Comparison of ENCODE assay signal across 1 cellular context in the genomic region with DNA sequence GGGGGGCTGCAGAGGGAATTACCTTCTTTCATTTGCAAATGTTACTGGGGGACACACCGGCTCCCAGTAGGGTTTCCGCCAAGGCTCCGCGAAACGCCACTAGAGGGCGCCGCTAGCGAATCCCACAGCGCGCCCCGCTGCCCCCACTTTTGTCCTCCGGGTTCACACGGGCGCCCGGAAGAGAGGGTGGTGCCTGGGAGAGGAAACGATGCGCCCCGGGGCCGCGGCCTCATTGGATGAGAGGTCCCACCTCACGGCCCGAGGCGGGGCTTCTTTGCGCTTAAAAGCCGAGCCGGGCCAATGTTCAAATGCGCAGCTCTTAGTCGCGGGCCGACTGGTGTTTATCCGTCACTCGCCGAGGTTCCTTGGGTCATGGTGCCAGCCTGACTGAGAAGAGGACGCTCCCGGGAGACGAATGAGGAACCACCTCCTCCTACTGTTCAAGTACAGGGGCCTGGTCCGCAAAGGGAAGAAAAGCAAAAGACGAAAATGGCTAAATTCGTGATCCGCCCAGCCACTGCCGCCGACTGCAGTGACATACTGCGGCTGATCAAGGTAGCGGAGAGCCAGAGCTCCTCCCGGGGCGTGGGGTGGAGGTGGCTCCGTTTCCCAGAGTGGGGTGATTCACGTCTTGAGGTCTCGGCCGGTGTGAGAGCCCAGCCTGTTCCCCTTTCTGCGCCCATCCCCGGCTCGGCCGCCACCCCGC.
TF ChIP-seq lines count a peak whose summit lies in the region.

A gene (plus strand): TSS at position 311 of the 706 bp plus-strand sequence. CDS start 179 bp downstream, at position 490.

TF ChIP-seq in K562, 482 proteins besides CTCF, POLR2A, EP300 and RAD21 (continued from another document):
- TF ChIP-seq, protein P1, sequence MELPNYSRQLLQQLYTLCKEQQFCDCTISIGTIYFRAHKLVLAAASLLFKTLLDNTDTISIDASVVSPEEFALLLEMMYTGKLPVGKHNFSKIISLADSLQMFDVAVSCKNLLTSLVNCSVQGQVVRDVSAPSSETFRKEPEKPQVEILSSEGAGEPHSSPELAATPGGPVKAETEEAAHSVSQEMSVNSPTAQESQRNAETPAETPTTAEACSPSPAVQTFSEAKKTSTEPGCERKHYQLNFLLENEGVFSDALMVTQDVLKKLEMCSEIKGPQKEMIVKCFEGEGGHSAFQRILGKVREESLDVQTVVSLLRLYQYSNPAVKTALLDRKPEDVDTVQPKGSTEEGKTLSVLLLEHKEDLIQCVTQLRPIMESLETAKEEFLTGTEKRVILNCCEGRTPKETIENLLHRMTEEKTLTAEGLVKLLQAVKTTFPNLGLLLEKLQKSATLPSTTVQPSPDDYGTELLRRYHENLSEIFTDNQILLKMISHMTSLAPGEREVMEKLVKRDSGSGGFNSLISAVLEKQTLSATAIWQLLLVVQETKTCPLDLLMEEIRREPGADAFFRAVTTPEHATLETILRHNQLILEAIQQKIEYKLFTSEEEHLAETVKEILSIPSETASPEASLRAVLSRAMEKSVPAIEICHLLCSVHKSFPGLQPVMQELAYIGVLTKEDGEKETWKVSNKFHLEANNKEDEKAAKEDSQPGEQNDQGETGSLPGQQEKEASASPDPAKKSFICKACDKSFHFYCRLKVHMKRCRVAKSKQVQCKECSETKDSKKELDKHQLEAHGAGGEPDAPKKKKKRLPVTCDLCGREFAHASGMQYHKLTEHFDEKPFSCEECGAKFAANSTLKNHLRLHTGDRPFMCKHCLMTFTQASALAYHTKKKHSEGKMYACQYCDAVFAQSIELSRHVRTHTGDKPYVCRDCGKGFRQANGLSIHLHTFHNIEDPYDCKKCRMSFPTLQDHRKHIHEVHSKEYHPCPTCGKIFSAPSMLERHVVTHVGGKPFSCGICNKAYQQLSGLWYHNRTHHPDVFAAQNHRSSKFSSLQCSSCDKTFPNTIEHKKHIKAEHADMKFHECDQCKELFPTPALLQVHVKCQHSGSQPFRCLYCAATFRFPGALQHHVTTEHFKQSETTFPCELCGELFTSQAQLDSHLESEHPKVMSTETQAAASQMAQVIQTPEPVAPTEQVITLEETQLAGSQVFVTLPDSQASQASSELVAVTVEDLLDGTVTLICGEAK (IDR thresholded peaks at IDR 0.05) = peak; percentile 82
- TF ChIP-seq, protein P1 (CRISPR knock-in tag; IDR thresholded peaks at IDR 0.05) = no peak
- TF ChIP-seq NR1H2 (CRISPR knock-in tag; IDR thresholded peaks at IDR 0.05) (no peak), XRCC5 (IDR thresholded peaks at IDR 0.05; ENCODE audit: low read depth, low read length) (0 out of 2 replicates have a peak, but pooled peaks have one; percentile 43), ZNF707 (CRISPR knock-in tag; conservative IDR thresholded peaks at IDR 0.05) (no peak), NONO (IDR thresholded peaks at IDR 0.05; ENCODE audit: low read depth in 2 of 2, low read length in 1 of 2) (peak; percentile 16 to 68; a peak in 2 of 4 replicates), NEUROD1 (IDR thresholded peaks at IDR 0.05; ENCODE audit: borderline replicate concordance, low read depth, low read length, partially characterized antibody) (peak; percentile 45), BRCA1 (IDR thresholded peaks at IDR 0.05) (no peak), BRCA1 (CRISPR knock-in tag; IDR thresholded peaks at IDR 0.05) (no peak), ELF1 (tag; IDR thresholded peaks at IDR 0.05) (peak; percentile 77; the same call in 1 of the 2 replicates), HNRNPL (IDR thresholded peaks at IDR 0.05; ENCODE audit: low read depth, low read length) (no peak), ARID2 (IDR thresholded peaks at IDR 0.05) (no peak), ZNF589 (CRISPR knock-in tag; IDR thresholded peaks at IDR 0.05; ENCODE audit: low read depth) (peak; percentile 55; the same call in 1 of the 2 replicates), ZNF175 (CRISPR knock-in tag; IDR thresholded peaks at IDR 0.05; ENCODE audit: low read depth) (no peak)
- TF ChIP-seq, protein P2, sequence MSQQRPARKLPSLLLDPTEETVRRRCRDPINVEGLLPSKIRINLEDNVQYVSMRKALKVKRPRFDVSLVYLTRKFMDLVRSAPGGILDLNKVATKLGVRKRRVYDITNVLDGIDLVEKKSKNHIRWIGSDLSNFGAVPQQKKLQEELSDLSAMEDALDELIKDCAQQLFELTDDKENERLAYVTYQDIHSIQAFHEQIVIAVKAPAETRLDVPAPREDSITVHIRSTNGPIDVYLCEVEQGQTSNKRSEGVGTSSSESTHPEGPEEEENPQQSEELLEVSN (IDR thresholded peaks at IDR 0.05; ENCODE audit: borderline replicate concordance in 1 of 2, extremely low read depth in 1 of 2, insufficient read depth in 1 of 2, insufficient read length in 1 of 2, low read depth in 1 of 2, low read length in 1 of 2, poor library complexity in 1 of 2, severe bottlenecking in 1 of 2) = peak in 1 of 2 experiments; percentile 16
- TF ChIP-seq, protein P3, sequence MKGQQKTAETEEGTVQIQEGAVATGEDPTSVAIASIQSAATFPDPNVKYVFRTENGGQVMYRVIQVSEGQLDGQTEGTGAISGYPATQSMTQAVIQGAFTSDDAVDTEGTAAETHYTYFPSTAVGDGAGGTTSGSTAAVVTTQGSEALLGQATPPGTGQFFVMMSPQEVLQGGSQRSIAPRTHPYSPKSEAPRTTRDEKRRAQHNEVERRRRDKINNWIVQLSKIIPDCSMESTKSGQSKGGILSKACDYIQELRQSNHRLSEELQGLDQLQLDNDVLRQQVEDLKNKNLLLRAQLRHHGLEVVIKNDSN (CRISPR knock-in tag; IDR thresholded peaks at IDR 0.05) = 0 out of 2 replicates have a peak, but pooled peaks have one; percentile 30
- TF ChIP-seq, protein P4, sequence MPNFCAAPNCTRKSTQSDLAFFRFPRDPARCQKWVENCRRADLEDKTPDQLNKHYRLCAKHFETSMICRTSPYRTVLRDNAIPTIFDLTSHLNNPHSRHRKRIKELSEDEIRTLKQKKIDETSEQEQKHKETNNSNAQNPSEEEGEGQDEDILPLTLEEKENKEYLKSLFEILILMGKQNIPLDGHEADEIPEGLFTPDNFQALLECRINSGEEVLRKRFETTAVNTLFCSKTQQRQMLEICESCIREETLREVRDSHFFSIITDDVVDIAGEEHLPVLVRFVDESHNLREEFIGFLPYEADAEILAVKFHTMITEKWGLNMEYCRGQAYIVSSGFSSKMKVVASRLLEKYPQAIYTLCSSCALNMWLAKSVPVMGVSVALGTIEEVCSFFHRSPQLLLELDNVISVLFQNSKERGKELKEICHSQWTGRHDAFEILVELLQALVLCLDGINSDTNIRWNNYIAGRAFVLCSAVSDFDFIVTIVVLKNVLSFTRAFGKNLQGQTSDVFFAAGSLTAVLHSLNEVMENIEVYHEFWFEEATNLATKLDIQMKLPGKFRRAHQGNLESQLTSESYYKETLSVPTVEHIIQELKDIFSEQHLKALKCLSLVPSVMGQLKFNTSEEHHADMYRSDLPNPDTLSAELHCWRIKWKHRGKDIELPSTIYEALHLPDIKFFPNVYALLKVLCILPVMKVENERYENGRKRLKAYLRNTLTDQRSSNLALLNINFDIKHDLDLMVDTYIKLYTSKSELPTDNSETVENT (CRISPR knock-in tag; IDR thresholded peaks at IDR 0.05) = no peak
TF ChIP-seq in K562: peak in this region for 127.
